Comparison of ENCODE assay signal across 18 cellular contexts in genomic region chr6:36224918-36225461, GRCh38. TPM values are rescaled to one million over a fixed set of nuclear protein-coding genes. Genes with fewer than 3 reads are reported as not detected.
A peak's percentile ranks its signal among the peaks of the same experiment; 100 is the strongest.
DNase-seq lines count a peak whose midpoint lies in the region; ATAC-seq and TF ChIP-seq lines count a peak whose summit lies in the region.
"Had no signal": no experiment of that assay in that cellular context is flagged by ENCODE, and none has a peak within 500 bp of the region (broad histone marks: within the 10 kb centered on the region; RNA-seq: fewer than 3 reads in every experiment).

No MANE protein-coding gene starts in this region.

- H3K4me1 Mint-ChIP-seq in chondrocyte (ENCODE audit: low read depth) = peaks cover 5% of the 10 kb centered on the region
- H3K4me1 Mint-ChIP-seq: naive B cell had no signal

- H3K9me3 ChIP-seq in adrenal gland (replicated peaks in 1 of 3) = no peaks in the 10 kb centered on the region
- H3K9me3 ChIP-seq: left ventricle myocardium inferior, psoas muscle, suprapubic skin had no signal

- no peak overlapping the region for H3K4me3 Mint-ChIP-seq in chondrocyte (ENCODE audit: unreplicated experiment)
- H3K4me3 Mint-ChIP-seq: activated naive CD8-positive, alpha-beta T cell; naive B cell had no signal

- peak overlapping the region in 3 of 5 donors; percentile 27 to 53 (median 51) for H3K27ac ChIP-seq in adrenal gland
- H3K27ac ChIP-seq: left ventricle myocardium inferior, psoas muscle, suprapubic skin had no signal

- H3K4me3 ChIP-seq in adrenal gland = no peak overlapping the region
- H3K4me3 ChIP-seq: left ventricle myocardium inferior, psoas muscle, suprapubic skin had no signal

- no peaks in the 10 kb centered on the region for H3K27me3 Mint-ChIP-seq in chondrocyte (ENCODE audit: low read depth)
- H3K27me3 Mint-ChIP-seq: activated naive CD8-positive, alpha-beta T cell; naive B cell had no signal

- WGBS in adrenal gland, 4 donors = 28 to 65% (median 43%) methylated on average over 4 to 5 of the region's 5 CpGs

- no peak for TF ChIP-seq CTCF in adrenal gland (IDR thresholded peaks at IDR 0.05)
- TF ChIP-seq CTCF in chondrocyte (IDR thresholded peaks at IDR 0.05) = no peak

- no peak overlapping the region for H3K27ac Mint-ChIP-seq in chondrocyte (ENCODE audit: unreplicated experiment)
- H3K27ac Mint-ChIP-seq: activated naive CD8-positive, alpha-beta T cell; naive B cell had no signal

- intact Hi-C loops in adrenal gland (cut with DNase I) = no loop called here

- H3K36me3 ChIP-seq in adrenal gland (replicated peaks in 1 of 2) = peaks cover 0 to 70% of the 10 kb centered on the region in 2 donors

- DNase-seq in EL (peak; percentile 16), M059J (ENCODE audit: low read depth) (peak; percentile 18), adrenal gland (peak; percentile 45 to 66 (median 53)), left lobe of liver (ENCODE audit: low spot score) (no peak), chondrocyte (ENCODE audit: low spot score) (no peak)
- no peak for DNase-seq in central memory CD4-positive, alpha-beta T cell
- DNase-seq: activated CD4-positive, CD25-positive, alpha-beta regulatory T cell; activated CD8-positive, alpha-beta memory T cell treated with anti-CD3 and anti-CD28 coated beads, Interleukin-2, amount 50 U/mL, for 48 hours; DMS79; HCEC 1CT; left ventricle myocardium inferior; naive B cell; NCI-H226; psoas muscle had no signal

- peaks cover 14 to 49% of the 10 kb centered on the region in 2 donors for H3K4me1 ChIP-seq in adrenal gland (replicated peaks in 1 of 2)
- H3K4me1 ChIP-seq: psoas muscle had no signal

- ATAC-seq in left lobe of liver = peak; percentile 20
- no peak for ATAC-seq in HG03097 (IDR thresholded peaks at IDR 0.05; ENCODE audit: low FRiP score, unreplicated experiment)
- ATAC-seq: esophagus mucosa, psoas muscle had no signal

- TF ChIP-seq POLR2A in adrenal gland (IDR thresholded peaks at IDR 0.05) = no peak

- H3K36me3 Mint-ChIP-seq in chondrocyte (ENCODE audit: low read depth) = peaks cover 40% of the 10 kb centered on the region

- no peaks in the 10 kb centered on the region for H3K27me3 ChIP-seq in adrenal gland
- H3K27me3 ChIP-seq: suprapubic skin had no signal

- no peaks in the 10 kb centered on the region for H3K9me3 Mint-ChIP-seq in chondrocyte (ENCODE audit: low read depth)
- H3K9me3 Mint-ChIP-seq: naive B cell had no signal

RNA-seq across cellular contexts. Expression of gene BRPF3, which starts 28.4 kb away (rescaled TPM):
- 22.2 and 35.1 TPM in 2 replicates for total RNA-seq in M059J (2014; rRNA removed; shearing (Covaris generic))
- total RNA-seq in adrenal gland (100 to 1,000 TPM in 1 of 8 donors, 10 to 100 TPM in 7; 30.4 to 111 (median 57.8) TPM), left lobe of liver (18.4 TPM), chondrocyte (25.6 to 28.5 TPM (median 28.2 TPM) in 3 replicates)
- 10 to 100 TPM in 2 of 3 donors, 1 to 10 TPM in 1; 9.8 to 67.8 (median 21.5) TPM for polyA plus RNA-seq in adrenal gland

RNA-seq across cellular contexts. Expression of gene PNPLA1, which starts 44.9 kb away (rescaled TPM):
- total RNA-seq in M059J (2014; rRNA removed; shearing (Covaris generic)) = 0.05 and 0.27 TPM in 2 replicates
- total RNA-seq in adrenal gland = under 1 TPM in 3 of 8 donors, not detected in 5; 0.11 to 0.28 (median 0.28) TPM
- 1 to 10 TPM in 1 of 3 donors, under 1 TPM in 1, not detected in 1; 0.30 to 1.6 TPM for polyA plus RNA-seq in adrenal gland
- not detected for total RNA-seq in left lobe of liver
- not detected in 3 replicates for total RNA-seq in chondrocyte
- total RNA-seq: left ventricle myocardium inferior, psoas muscle had no signal

Comparison
In these comparisons a context has a peak if more than half of its experiments do, and no peak if none do; other contexts are left out.
1. DNase-seq: peak in EL (single experiment), M059J (single experiment) and adrenal gland (7 of 7); none in left lobe of liver (single experiment), chondrocyte (single experiment) and central memory CD4-positive, alpha-beta T cell (single experiment).